Comparison of ENCODE assay signal across 24 cellular contexts in the genomic region with DNA sequence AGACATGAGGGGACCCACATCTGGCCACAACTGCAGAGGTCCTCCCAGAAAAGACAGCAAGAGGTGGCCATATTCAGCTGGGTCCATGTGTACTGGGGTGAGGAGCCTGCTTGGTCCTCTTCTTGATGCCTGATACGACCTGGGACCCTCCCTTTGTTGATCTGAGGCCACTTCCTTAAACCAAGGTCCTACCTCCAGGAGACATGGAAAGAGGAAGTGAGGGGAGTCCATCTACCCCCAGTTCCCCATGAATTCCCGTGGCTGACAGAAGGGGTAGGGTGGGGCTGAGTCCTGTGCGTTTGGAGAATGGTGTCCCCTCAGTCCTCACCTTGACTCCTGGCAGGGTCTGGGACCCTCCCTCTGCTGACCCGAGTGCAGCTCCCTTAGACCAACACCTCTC. TPM values are rescaled to one million over a fixed set of nuclear protein-coding genes. Genes with fewer than 3 reads are reported as not detected.
DNase-seq lines count a peak whose midpoint lies in the region; ATAC-seq, FAIRE-seq and TF ChIP-seq lines count a peak whose summit lies in the region.
"Had no signal": no experiment of that assay in that cellular context is flagged by ENCODE, and none has a peak within 500 bp of the region (broad histone marks: within the 10 kb centered on the region; RNA-seq: fewer than 3 reads in every experiment).

No MANE protein-coding gene starts in this region.

- CTCF ChIA-PET in GM12878 (lab: Yijun Ruan, JAX): no interaction called here

- SMC1A ChIA-PET in GM12878 (lab: Charles Lee; ENCODE audit: uncharacterized antibody, unreplicated experiment): no interaction called here

- no peak for TF ChIP-seq POLR2A in GM12878 (IDR thresholded peaks at IDR 0.05; ENCODE audit: low read depth, low read length)

- H3K27me3 ChIP-seq in GM12878 (replicated peaks in 1 of 2; ENCODE audit: control insufficient read depth in 2 of 2, insufficient read depth in 2 of 2, low read length in 1 of 2): no peaks in the 10 kb centered on the region
- H3K27me3 ChIP-seq in small intestine (ENCODE audit: control insufficient read depth in 2 of 2, insufficient read depth in 2 of 2, low read length in 2 of 2): no peaks in the 10 kb centered on the region
- H3K27me3 ChIP-seq: SJCRH30 had no signal

- no peaks in the 10 kb centered on the region for H4K20me1 ChIP-seq in GM12878 (ENCODE audit: control insufficient read depth, insufficient read depth)

- H3K36me3 ChIP-seq in GM12878 (ENCODE audit: control insufficient read depth in 2 of 2, insufficient read depth in 2 of 2, low read length in 1 of 2): no peaks in the 10 kb centered on the region
- H3K36me3 ChIP-seq in small intestine (ENCODE audit: control insufficient read depth in 2 of 2, insufficient read depth in 2 of 2, low read length in 2 of 2): no peaks in the 10 kb centered on the region
- H3K36me3 ChIP-seq: SJCRH30 had no signal

- no peak overlapping the region for H3K27ac ChIP-seq in GM12878 (ENCODE audit: control insufficient read depth, insufficient read depth)
- H3K27ac ChIP-seq in small intestine (ENCODE audit: low read depth in 1 of 2, low read length in 1 of 2): no peak overlapping the region
- H3K27ac ChIP-seq: SJCRH30 had no signal

- H3K4me1 ChIP-seq in GM12878 (ENCODE audit: control insufficient read depth, insufficient read depth, low read length) (no peaks in the 10 kb centered on the region), small intestine (ENCODE audit: control insufficient read depth in 2 of 2, insufficient read depth in 1 of 2, low read depth in 1 of 2, low read length in 1 of 2) (no peaks in the 10 kb centered on the region)
- H3K4me1 ChIP-seq: SJCRH30 had no signal

- ATAC-seq in GM12878 (no peak), HG02759 (IDR thresholded peaks at IDR 0.05; ENCODE audit: unreplicated experiment) (no peak)
- ATAC-seq: SK-N-SH treated with all-trans-retinoic acid at 6 μM for 48 hours, T-cell had no signal

- peak; percentile 1 for DNase-seq in SIG-M5 treated with dmso at 0.1 percent for 504 hours (lab: John Stamatoyannopoulos, UW; ENCODE audit: unreplicated experiment)
- no peak for DNase-seq in SIG-M5 (lab: John Stamatoyannopoulos, UW)
- DNase-seq in SKM-1 treated with dmso at 0.1 percent for 144 hours (lab: John Stamatoyannopoulos, UW; ENCODE audit: unreplicated experiment): peak; percentile 33
- DNase-seq in GM12878 (ENCODE audit: low read depth, low spot score): no peak
- DNase-seq in activated effector memory CD4-positive, alpha-beta T cell treated with anti-CD3 and anti-CD28 coated beads, Interleukin-2, amount 50 U/mL, for 16 hours: no peak
- DNase-seq in small intestine: no peak
- no peak for DNase-seq in GOT3 (lab: John Stamatoyannopoulos, UW)
- DNase-seq: DMS153, DND-41, H7, KG1, NCI-H1694, NCI-H2029 treated with DMSO at 0.1 percent for 48 hours, NCI-H2227 treated with DMSO at 0.1 percent for 48 hours, NCI-H526 treated with DMSO at 0.1 percent for 48 hours, SJCRH30, T-cell had no signal

- H2AFZ ChIP-seq in GM12878 (ENCODE audit: control insufficient read depth, low read depth, low read length): no peak overlapping the region

- RAD21 ChIA-PET in GM12878 (lab: Charles Lee; ENCODE audit: unreplicated experiment): no interaction called here

- H3K4me3 ChIP-seq in GM12878 (no peak overlapping the region), small intestine (ENCODE audit: low read depth in 1 of 2, low read length in 2 of 2) (no peak overlapping the region)
- H3K4me3 ChIP-seq: SJCRH30 had no signal

- H3K9me3 ChIP-seq in GM12878 (replicated peaks; ENCODE audit: control insufficient read depth, insufficient read depth, low read length) (no peaks in the 10 kb centered on the region), small intestine (ENCODE audit: control insufficient read depth, low read depth) (no peaks in the 10 kb centered on the region)
- H3K9me3 ChIP-seq: SJCRH30 had no signal

- H3K79me2 ChIP-seq in GM12878 (ENCODE audit: control insufficient read depth, insufficient read depth, low read length): no peaks in the 10 kb centered on the region

- no peak overlapping the region for H3K4me2 ChIP-seq in GM12878 (ENCODE audit: control insufficient read depth, insufficient read depth)

- in situ Hi-C loops in GM12878 (cut with MboI): no loop called here

- 9% methylated on average over 4 of the region's 4 CpGs for WGBS in GM12878 (ENCODE audit: insufficient coverage, insufficient replicate concordance, low lambda C conversion rate, missing lambda C conversion rate)
- 46 to 65% (median 57%) methylated on average over 3 to 4 of the region's 4 CpGs for WGBS in small intestine, 3 donors

- no TSS peak for BruUV-seq in GM12878 (replicated peaks; lab: Mats Ljungman, UMichigan)

- FAIRE-seq in GM12878 (lab: Jason Lieb, UNC) (no peak), small intestine (lab: Jason Lieb, UNC) (no peak)
- FAIRE-seq: GM19239, HTR-8/SVneo, RCC 7860 had no signal

- no peak for TF ChIP-seq RAD21 in GM12878 (IDR thresholded peaks at IDR 0.05; ENCODE audit: insufficient read depth, low read depth, low read length)

- no peak overlapping the region for H3K9ac ChIP-seq in GM12878 (ENCODE audit: control insufficient read depth, insufficient read depth, low read length)

- no peak for TF ChIP-seq CTCF in GM12878 (IDR thresholded peaks at IDR 0.05 in 2 of 3, conservative IDR thresholded peaks at IDR 0.05 in 1 of 3; ENCODE audit: control insufficient read depth in 2 of 3, extremely low read depth in 1 of 3, insufficient read depth in 1 of 3, low read depth in 3 of 3, low read length in 3 of 3)

- intact Hi-C loops in GM12878 (cut with micrococcal nuclease; ENCODE audit: unreplicated experiment): no loop called here

- POLR2A ChIA-PET in GM12878 (lab: Charles Lee): no interaction called here

- no peak for TF ChIP-seq EP300 in GM12878 (IDR thresholded peaks at IDR 0.05; ENCODE audit: borderline replicate concordance in 1 of 2, control insufficient read depth in 1 of 2, low read depth in 2 of 2, low read length in 2 of 2)

TF ChIP-seq in GM12878, 131 proteins besides CTCF, POLR2A, EP300 and RAD21:
- TF ChIP-seq SPI1 (IDR thresholded peaks at IDR 0.05; ENCODE audit: borderline replicate concordance, insufficient read depth, low read depth, low read length) (peak; percentile 21; the same call in 1 of the 2 replicates), CHD1 (IDR thresholded peaks at IDR 0.05; ENCODE audit: low read depth, low read length) (no peak)

RNA-seq across cellular contexts. Expression of a gene that starts 2.1 kb away (rescaled TPM):
- total RNA-seq in GM12878 (2013; cell fraction: nucleolus; rRNA removed): not detected in 2 replicates
- total RNA-seq in GM12878 (2014; rRNA removed) (not detected in 2 replicates), GM12878 (2014; rRNA removed; fragmentation: Illumina TruSeq; extraction: Trizol) (not detected in 2 replicates), GM12878 (2021) (not detected in 2 replicates)
- not detected for polyA plus RNA-seq in GM12878 (2011; ENCODE audit: low read depth)
- polyA plus RNA-seq in GM12878 (2011; rRNA removed) (not detected in 2 replicates), GM12878 (2014; fragmentation: Illumina TruSeq; extraction: Trizol) (not detected in 2 replicates), GM12878 (2014; fragmentation: Nextera tagmentation; extraction: Ambion mirVana) (not detected), GM12878 (2014; rRNA removed) (not detected in 2 replicates), GM12878 (2016; fragmentation: Nextera tagmentation; extraction: Ambion mirVana) (not detected), small intestine (not detected)
- 0.07 TPM in 1 of 2 replicates, not detected in the other for polyA plus RNA-seq in GM12878 (2011; cell fraction: cytosol; rRNA removed)
- polyA plus RNA-seq in GM12878 (2011; cell fraction: nucleus; rRNA removed): 0.06 TPM in 1 of 2 replicates, not detected in the other
- polyA plus RNA-seq in GM12878 (2012): not detected in 2 replicates
- polyA minus RNA-seq in GM12878 (2011; rRNA and poly(A)+ RNA removed): not detected in 2 replicates
- polyA minus RNA-seq in GM12878 (2011; cell fraction: cytosol; rRNA and poly(A)+ RNA removed): not detected in 2 replicates
- not detected in 2 replicates for polyA minus RNA-seq in GM12878 (2011; cell fraction: nucleus; rRNA and poly(A)+ RNA removed)
- total RNA-seq: H7, NCI-H460, SJCRH30, T-cell had no signal
- polyA plus RNA-seq: BJ had no signal

Comparison
In these comparisons a context has a peak if more than half of its experiments do, and no peak if none do; other contexts are left out.
1. DNase-seq: peak in SIG-M5 treated with dmso at 0.1 percent for 504 hours (single experiment) and SKM-1 treated with dmso at 0.1 percent for 144 hours (single experiment); none in SIG-M5 (single experiment), GM12878 (single experiment), activated effector memory CD4-positive, alpha-beta T cell treated with anti-CD3 and anti-CD28 coated beads, Interleukin-2, amount 50 U/mL, for 16 hours (single experiment), small intestine (single experiment) and GOT3 (single experiment).